ENCODE assay signal across 8 cellular contexts in the genomic region with DNA sequence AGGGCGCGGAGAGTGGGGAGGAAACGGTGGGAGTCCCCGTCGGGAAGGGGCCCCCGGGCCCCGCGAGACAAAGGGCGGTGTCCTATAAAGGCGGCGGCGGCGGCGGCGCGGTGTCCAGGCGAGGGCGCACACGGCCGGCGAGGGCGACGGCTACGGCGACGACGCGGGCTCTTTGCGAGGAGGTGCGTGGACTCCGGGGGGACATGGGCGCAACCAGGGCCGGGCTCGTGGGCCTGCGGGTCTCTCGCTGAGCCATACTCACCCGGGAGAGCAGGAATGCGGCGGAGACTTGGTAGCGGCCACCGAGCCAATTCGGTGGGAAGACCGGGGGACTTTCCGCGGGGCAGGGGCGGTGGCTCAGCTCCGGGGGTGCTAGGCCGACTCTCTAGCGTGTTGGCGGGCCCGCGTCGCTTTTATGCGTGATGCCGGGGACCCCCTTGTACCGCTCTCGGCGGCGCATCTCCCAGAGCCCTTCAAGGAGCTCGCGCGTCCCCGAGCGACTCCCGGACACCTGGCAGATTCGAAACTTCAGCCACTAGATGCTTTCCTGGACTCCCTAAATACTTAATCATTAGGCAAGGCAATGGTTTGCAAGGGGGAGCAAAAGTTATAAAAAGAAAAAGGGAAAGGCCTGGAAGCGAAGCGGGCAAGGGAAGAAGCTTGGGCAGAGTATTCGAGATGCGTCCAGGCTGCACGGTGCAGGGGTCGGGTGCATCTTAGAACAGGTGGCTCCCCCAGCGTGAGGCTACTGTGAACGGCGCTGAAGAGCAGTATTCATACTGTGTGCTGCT. TPM values are rescaled to one million over a fixed set of nuclear protein-coding genes. Genes with fewer than 3 reads are reported as not detected.
A peak's percentile ranks its signal among the peaks of the same experiment; 100 is the strongest.
DNase-seq lines count a peak whose midpoint lies in the region; ATAC-seq, FAIRE-seq and TF ChIP-seq lines count a peak whose summit lies in the region.

No MANE protein-coding gene starts in this region.

- no peak for FAIRE-seq in kidney (lab: Jason Lieb, UNC)

- H3K27me3 Mint-ChIP-seq in stimulated activated naive CD8-positive, alpha-beta T cell treated with anti-CD3 and anti-CD28 coated beads, Interleukin-15, amount 100 ng/mL, for 72 hours: peaks cover 53% of the 10 kb centered on the region

- in situ Hi-C loops in brain microvascular endothelial cell (cut with HindIII; ENCODE audit: low pct_ligation_motif_present, low sequenced_read_pairs): no loop called here

- peaks cover 0 to 2% of the 10 kb centered on the region in 2 donors for H3K4me1 ChIP-seq in kidney (ENCODE audit: control insufficient read depth in 1 of 2, insufficient read depth in 1 of 2, low read depth in 1 of 2, low read length in 2 of 2)

- no peak for TF ChIP-seq CTCF in HFF-Myc (IDR thresholded peaks at IDR 0.05; ENCODE audit: low read depth, low read length, missing control alignments)
- TF ChIP-seq CTCF in brain microvascular endothelial cell (IDR thresholded peaks at IDR 0.05; ENCODE audit: low read depth, low read length, missing control alignments): no peak
- TF ChIP-seq CTCF in kidney (IDR thresholded peaks at IDR 0.05; ENCODE audit: borderline replicate concordance, extremely low read depth, insufficient read depth): peak; percentile 32

- DNase-seq in NCI-H524 (lab: John Stamatoyannopoulos, UW) (peak; percentile 31 to 76), NCI-H524 treated with DMSO at 0.1 percent for 48 hours (lab: John Stamatoyannopoulos, UW) (no peak), HFF-Myc (ENCODE audit: extremely low read depth, low read depth) (no peak), NCI-H460 (ENCODE audit: extremely low read depth, low read depth) (peak; percentile 27), brain microvascular endothelial cell (no peak), kidney (peak; percentile 75), midbrain (lab: John Stamatoyannopoulos, UW) (no peak)
- peak; percentile 10 for DNase-seq in stimulated activated naive CD8-positive, alpha-beta T cell treated with anti-CD3 and anti-CD28 coated beads, Interleukin-15, amount 100 ng/mL, for 72 hours

- H3K9me3 ChIP-seq in kidney (ENCODE audit: control insufficient read depth in 1 of 2, low read length in 2 of 2): no peaks in the 10 kb centered on the region

- intact Hi-C loops in kidney (cut with DNase I): no loop called here

- H3K36me3 ChIP-seq in brain microvascular endothelial cell (replicated peaks) (no peaks in the 10 kb centered on the region), kidney (ENCODE audit: control insufficient read depth in 1 of 2, insufficient read depth in 2 of 2, low read length in 2 of 2) (no peaks in the 10 kb centered on the region)

- H3K27ac ChIP-seq in brain microvascular endothelial cell (no peak overlapping the region), kidney (ENCODE audit: low read depth in 2 of 2, low read length in 2 of 2) (no peak overlapping the region)

- ATAC-seq in stimulated activated naive CD8-positive, alpha-beta T cell treated with anti-CD3 and anti-CD28 coated beads, Interleukin-15, amount 100 ng/mL, for 72 hours: peak; percentile 72

- no peaks in the 10 kb centered on the region for H3K9me3 Mint-ChIP-seq in stimulated activated naive CD8-positive, alpha-beta T cell treated with anti-CD3 and anti-CD28 coated beads, Interleukin-15, amount 100 ng/mL, for 72 hours

- H3K4me1 Mint-ChIP-seq in stimulated activated naive CD8-positive, alpha-beta T cell treated with anti-CD3 and anti-CD28 coated beads, Interleukin-15, amount 100 ng/mL, for 72 hours: peaks cover 14% of the 10 kb centered on the region

- H3K27ac Mint-ChIP-seq in stimulated activated naive CD8-positive, alpha-beta T cell treated with anti-CD3 and anti-CD28 coated beads, Interleukin-15, amount 100 ng/mL, for 72 hours: no peak overlapping the region

- H3K27me3 ChIP-seq in brain microvascular endothelial cell (replicated peaks): no peaks in the 10 kb centered on the region

- no peak overlapping the region for H3K9ac ChIP-seq in kidney (ENCODE audit: low read length in 2 of 2)

- H3K4me3 ChIP-seq in HFF-Myc (replicated peaks; ENCODE audit: low read depth, low read length) (peak overlapping the region; percentile 44), brain microvascular endothelial cell (ENCODE audit: low read depth, low read length) (peak overlapping the region; percentile 53), kidney (ENCODE audit: low read length in 2 of 2) (peak overlapping the region; percentile 61 to 63)

- peak overlapping the region; percentile 84 to 86 for H3K4me3 Mint-ChIP-seq in stimulated activated naive CD8-positive, alpha-beta T cell treated with anti-CD3 and anti-CD28 coated beads, Interleukin-15, amount 100 ng/mL, for 72 hours

RNA-seq across cellular contexts. Expression of a gene that starts 5.9 kb away (rescaled TPM):
- not detected in 2 replicates for total RNA-seq in NCI-H460 (2014; rRNA removed; shearing (Covaris generic))
- 2.7 TPM in 1 of 2 replicates, not detected in the other for polyA plus RNA-seq in NCI-H460 (2014; cell fraction: nucleus; rRNA removed)
- total RNA-seq in kidney: 0.98 TPM
- polyA plus RNA-seq in kidney (ENCODE audit: insufficient read depth, low read depth, low replicate concordance): not detected

RNA-seq across cellular contexts. Expression of a gene that starts 38.0 kb away (rescaled TPM):
- 25.7 and 30.3 TPM in 2 replicates for total RNA-seq in NCI-H460 (2014; rRNA removed; shearing (Covaris generic))
- 32.1 and 50.3 TPM in 2 replicates for polyA plus RNA-seq in NCI-H460 (2014; cell fraction: nucleus; rRNA removed)
- 23.2 TPM for total RNA-seq in kidney
- 12.5 TPM for polyA plus RNA-seq in kidney (ENCODE audit: insufficient read depth, low read depth, low replicate concordance)

Comparison
In these comparisons a context has a peak if more than half of its experiments do, and no peak if none do; other contexts are left out.
1. DNase-seq: peak in NCI-H524 (2 of 2), NCI-H460 (single experiment), kidney (single experiment) and stimulated activated naive CD8-positive, alpha-beta T cell treated with anti-CD3 and anti-CD28 coated beads, Interleukin-15, amount 100 ng/mL, for 72 hours (2 of 2); none in NCI-H524 treated with DMSO at 0.1 percent for 48 hours (single experiment), HFF-Myc (single experiment), brain microvascular endothelial cell (single experiment) and midbrain (single experiment).
2. Peak in every context shown above with its lines, with median percentiles within 50 percentile points of each other: H3K4me3 ChIP-seq.